Comparison of ENCODE assay signal across 16 cellular contexts in the genomic region with DNA sequence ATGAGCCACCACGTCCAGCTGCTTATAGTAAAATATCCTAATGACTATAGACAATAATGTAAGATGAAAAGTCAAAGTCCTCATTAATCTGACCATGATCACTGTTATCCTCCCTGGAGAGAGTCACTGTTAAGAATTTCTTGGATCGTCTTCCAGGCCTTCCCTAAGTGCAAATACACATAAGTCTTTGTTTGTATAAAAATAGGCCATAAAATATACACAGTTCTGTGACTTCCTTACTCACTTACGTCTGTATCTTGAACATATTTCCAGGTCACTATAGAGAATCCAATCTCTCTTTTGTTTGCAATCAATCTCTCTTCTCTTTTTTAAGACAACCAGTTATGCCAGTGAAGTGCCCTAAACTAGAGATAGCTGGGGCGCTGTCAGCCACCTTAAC.
DNase-seq lines count a peak whose midpoint lies in the region; TF ChIP-seq lines count a peak whose summit lies in the region.
"Had no signal": no experiment of that assay in that cellular context is flagged by ENCODE, and none has a peak within 500 bp of the region (broad histone marks: within the 10 kb centered on the region; RNA-seq: fewer than 3 reads in every experiment).

No MANE protein-coding gene starts in this region.

- no peak overlapping the region for H3K4me3 ChIP-seq in HL-60 (replicated peaks; ENCODE audit: insufficient read depth, low read length)
- H3K4me3 ChIP-seq in fibroblast of villous mesenchyme (ENCODE audit: low read depth, low read length), result no peak overlapping the region
- H3K4me3 ChIP-seq in neutrophil (ENCODE audit: low read depth in 1 of 2, low read length in 1 of 2), result peak overlapping the region in 1 of 2 experiments; percentile 57
- no peak overlapping the region for H3K4me3 ChIP-seq in SJCRH30
- H3K4me3 ChIP-seq: GM12878, HAP-1 had no signal

- no peaks in the 10 kb centered on the region for H3K27me3 ChIP-seq in HL-60 (ENCODE audit: insufficient read depth, poor library complexity, severe bottlenecking)
- no peaks in the 10 kb centered on the region for H3K27me3 ChIP-seq in neutrophil
- no peaks in the 10 kb centered on the region for H3K27me3 ChIP-seq in SJCRH30

- TF ChIP-seq CTCF in C4-2B (conservative IDR thresholded peaks at IDR 0.05) (no peak), HL-60 (IDR thresholded peaks at IDR 0.05; ENCODE audit: insufficient read depth, low read length) (no peak), fibroblast of villous mesenchyme (IDR thresholded peaks at IDR 0.05; ENCODE audit: insufficient read depth, low read depth, low read length) (no peak), neutrophil (IDR thresholded peaks at IDR 0.05) (no peak)

- DNase-seq in HL-60 (ENCODE audit: low read depth in 1 of 2, low spot score in 1 of 2) (no peak), fibroblast of villous mesenchyme (ENCODE audit: low read depth) (peak; percentile 78), cortex of kidney (lab: John Stamatoyannopoulos, UW) (no peak), SJCRH30 (no peak)
- no peak for DNase-seq in activated naive CD4-positive, alpha-beta T cell treated with Interleukin-2 at 50 U/mL for 16 hours
- DNase-seq: ACHN, DMS 273 treated with DMSO at 0.1 percent for 48 hours, GDM1, NCI-H1436 treated with DMSO at 0.1 percent for 48 hours, NCI-H2081, NCI-H510A treated with DMSO at 0.1 percent for 48 hours, NCI-H82 had no signal

- no peaks in the 10 kb centered on the region for H3K9me3 ChIP-seq in neutrophil
- H3K9me3 ChIP-seq in SJCRH30 (replicated peaks), result no peaks in the 10 kb centered on the region
- H3K9me3 ChIP-seq: HAP-1 had no signal

- peaks cover 76 to 78% of the 10 kb centered on the region in 2 experiments for H3K4me1 ChIP-seq in neutrophil (ENCODE audit: control insufficient read depth in 1 of 2, insufficient read depth in 1 of 2, low read depth in 1 of 2, low read length in 1 of 2)
- H3K4me1 ChIP-seq in SJCRH30, result no peaks in the 10 kb centered on the region; the same call in 1 of the 2 replicates
- H3K4me1 ChIP-seq: HAP-1 had no signal

- H3K27ac ChIP-seq in C4-2B (peak overlapping the region; percentile 24; the same call in 1 of the 2 replicates), HL-60 (replicated peaks) (peak overlapping the region; percentile 88), neutrophil (peak overlapping the region; percentile 89), SJCRH30 (no peak overlapping the region)

- H3K36me3 ChIP-seq in neutrophil (no peaks in the 10 kb centered on the region), SJCRH30 (no peaks in the 10 kb centered on the region)
- H3K36me3 ChIP-seq: HAP-1 had no signal
